Comparison of ENCODE assay signal across 1 cellular context in genomic region chr15:77629070-77630030, GRCh38.
TF ChIP-seq lines count a peak whose summit lies in the region.

No MANE protein-coding gene starts in this region.

TF ChIP-seq in HEK293T, 16 proteins besides CTCF, POLR2A, EP300 and RAD21 (continued from another document):
- TF ChIP-seq, protein P1, sequence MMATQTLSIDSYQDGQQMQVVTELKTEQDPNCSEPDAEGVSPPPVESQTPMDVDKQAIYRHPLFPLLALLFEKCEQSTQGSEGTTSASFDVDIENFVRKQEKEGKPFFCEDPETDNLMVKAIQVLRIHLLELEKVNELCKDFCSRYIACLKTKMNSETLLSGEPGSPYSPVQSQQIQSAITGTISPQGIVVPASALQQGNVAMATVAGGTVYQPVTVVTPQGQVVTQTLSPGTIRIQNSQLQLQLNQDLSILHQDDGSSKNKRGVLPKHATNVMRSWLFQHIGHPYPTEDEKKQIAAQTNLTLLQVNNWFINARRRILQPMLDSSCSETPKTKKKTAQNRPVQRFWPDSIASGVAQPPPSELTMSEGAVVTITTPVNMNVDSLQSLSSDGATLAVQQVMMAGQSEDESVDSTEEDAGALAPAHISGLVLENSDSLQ (IDR thresholded peaks at IDR 0.05), result no peak
- TF ChIP-seq L3MBTL2 (conservative IDR thresholded peaks at IDR 0.05), result no peak
- no peak for TF ChIP-seq FOXK2 (IDR thresholded peaks at IDR 0.05)
- no peak for TF ChIP-seq FOXA1 (IDR thresholded peaks at IDR 0.05)
- TF ChIP-seq LEF1 (IDR thresholded peaks at IDR 0.05; ENCODE audit: borderline replicate concordance), result no peak
